In genomic region chr7:69597278-69598076, GRCh38 we compare ENCODE assay signal across 1 cellular context.
TF ChIP-seq lines count a peak whose summit lies in the region.

No MANE protein-coding gene starts in this region.

TF ChIP-seq in HepG2, 621 proteins besides CTCF, POLR2A, EP300 and RAD21 (continued from another document):
- TF ChIP-seq TEAD3 (CRISPR knock-in tag; optimal IDR thresholded peaks at IDR 0.05; ENCODE audit: borderline replicate concordance) = no peak
- TF ChIP-seq ZSCAN21 (CRISPR knock-in tag; IDR thresholded peaks at IDR 0.05; ENCODE audit: borderline replicate concordance) = no peak
